24 cellular contexts compared by ENCODE assay signal in the genomic region with DNA sequence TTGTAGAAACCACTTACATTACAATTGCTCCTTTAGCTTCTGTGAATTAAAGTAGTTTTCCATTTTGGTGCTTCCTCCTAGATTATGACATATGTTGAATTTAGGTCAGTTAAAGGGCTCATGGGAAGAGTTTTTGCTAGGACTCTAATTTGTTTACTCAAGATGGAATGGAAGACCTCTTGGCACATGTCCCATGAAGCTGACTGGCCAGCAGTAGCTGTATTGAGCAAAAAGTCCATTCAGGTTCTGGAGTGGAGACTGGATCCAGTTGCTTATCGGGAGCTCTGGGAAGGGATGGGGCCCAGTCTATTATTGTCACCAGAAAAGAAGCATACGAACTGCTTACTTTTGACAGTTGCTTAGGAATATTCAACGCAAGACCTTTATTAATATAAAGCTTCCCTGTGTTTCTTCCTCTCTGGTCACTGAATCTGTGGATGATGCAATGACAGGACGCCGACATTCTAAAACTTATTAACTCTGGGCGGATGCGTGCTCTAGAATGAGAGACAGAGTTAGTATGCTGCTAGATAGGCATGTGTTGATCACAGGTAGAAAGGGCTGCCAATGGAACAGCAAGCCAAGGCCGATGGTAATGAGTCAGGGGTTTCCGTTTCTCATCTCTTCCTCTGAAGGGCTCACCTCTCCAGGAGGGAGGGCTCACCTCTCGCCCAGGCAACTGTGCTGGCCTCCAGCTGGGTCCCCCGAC.
DNase-seq lines count a peak whose midpoint lies in the region; ATAC-seq and TF ChIP-seq lines count a peak whose summit lies in the region.
"Had no signal": no experiment of that assay in that cellular context is flagged by ENCODE, and none has a peak within 500 bp of the region (broad histone marks: within the 10 kb centered on the region; RNA-seq: fewer than 3 reads in every experiment).

No MANE protein-coding gene starts in this region.

- peak overlapping the region in 7 of 12 donors; percentile 5 to 55 (median 34) for H3K27ac ChIP-seq in heart left ventricle
- no peak overlapping the region for H3K27ac ChIP-seq in osteoblast (ENCODE audit: low read depth, low read length)
- H3K27ac ChIP-seq: body of pancreas, pancreas, PC-9, SK-N-MC had no signal

- H3K27me3 ChIP-seq in adipocyte (replicated peaks; ENCODE audit: control insufficient read depth, insufficient read depth, low read length) (no peaks in the 10 kb centered on the region), heart left ventricle (no peaks in the 10 kb centered on the region), osteoblast (ENCODE audit: insufficient read depth, low read length) (no peaks in the 10 kb centered on the region), HAP-1 (ENCODE audit: low read depth) (no peaks in the 10 kb centered on the region)
- H3K27me3 ChIP-seq: BE2C, body of pancreas, gastroesophageal sphincter, pancreas had no signal

- CTCF ChIA-PET in T-cell (lab: Charles Lee), result no interaction called here

- H3K27ac Mint-ChIP-seq in T-cell, result no peak overlapping the region
- H3K27ac Mint-ChIP-seq: activated naive CD8-positive, alpha-beta T cell treated with anti-CD3 and anti-CD28 coated beads for 36 hours; activated T-helper 1 cell treated with anti-CD3 and anti-CD28 coated beads, Interleukin-12 subunit alpha, Interleukin-12 subunit beta, Interleukin-2, Interleukin-4 antibody, amounts not matched to agents 30 ng/mL and 10 ng/mL and 1 ng/mL, durations not matched to agents 14 hours and 24 hours and 36 hours had no signal

- in situ Hi-C loops in HAP-1 (cut with MboI; ENCODE audit: low sequenced_read_pairs), result no loop called here

- no peak overlapping the region for H2AFZ ChIP-seq in osteoblast (ENCODE audit: low read length)
- H2AFZ ChIP-seq: PC-9 had no signal

- 65 to 81% (median 76%) methylated on average over 11 of the region's 11 CpGs for WGBS in heart left ventricle, 4 donors

- peaks cover 0 to 6% (median 0%) of the 10 kb centered on the region in 3 donors for H3K9me3 Mint-ChIP-seq in T-cell
- H3K9me3 Mint-ChIP-seq: activated naive CD8-positive, alpha-beta T cell treated with anti-CD3 and anti-CD28 coated beads for 36 hours; activated T-helper 1 cell treated with anti-CD3 and anti-CD28 coated beads, Interleukin-12 subunit alpha, Interleukin-12 subunit beta, Interleukin-2, Interleukin-4 antibody, amounts not matched to agents 30 ng/mL and 10 ng/mL and 1 ng/mL, durations not matched to agents 14 hours and 24 hours and 36 hours had no signal

- POLR2A ChIA-PET in T-cell (lab: Charles Lee), result no interaction called here

- no peaks in the 10 kb centered on the region for H3K9me3 ChIP-seq in adipocyte (ENCODE audit: control insufficient read depth, low read length)
- H3K9me3 ChIP-seq in heart left ventricle, result no peaks in the 10 kb centered on the region
- no peaks in the 10 kb centered on the region for H3K9me3 ChIP-seq in osteoblast (ENCODE audit: low read depth, low read length)
- no peaks in the 10 kb centered on the region for H3K9me3 ChIP-seq in HAP-1
- H3K9me3 ChIP-seq: BE2C, body of pancreas, gastroesophageal sphincter, pancreas had no signal

- intact Hi-C loops in heart left ventricle (cut with DNase I), result no loop called here

- H3K4me1 ChIP-seq in adipocyte (ENCODE audit: control insufficient read depth, insufficient read depth, low read length) (peaks cover 16% of the 10 kb centered on the region), heart left ventricle (peaks cover 0 to 35% (median 1%) of the 10 kb centered on the region in 12 donors), osteoblast (ENCODE audit: insufficient read depth, low read length) (no peaks in the 10 kb centered on the region), HAP-1 (peaks cover 13% of the 10 kb centered on the region)
- H3K4me1 ChIP-seq: BE2C, body of pancreas, pancreas had no signal

- no peaks in the 10 kb centered on the region for H3K79me2 ChIP-seq in osteoblast (ENCODE audit: insufficient read depth, low read length)

- no peak overlapping the region for H3K4me2 ChIP-seq in osteoblast (ENCODE audit: insufficient read depth, low read length)
- H3K4me2 ChIP-seq: PC-9 had no signal

- DNase-seq in HCEC 1CT (peak; percentile 27), adipocyte (ENCODE audit: low read depth) (peak; percentile 40), heart left ventricle (peak in 3 of 5 donors; percentile 32 to 43 (median 36)), myocyte (ENCODE audit: low read depth) (peak; percentile 8), T-cell (no peak), globus pallidus (ENCODE audit: low spot score) (no peak), osteoblast (ENCODE audit: insufficient read length, low spot score, missing footprints) (no peak), HAP-1 (ENCODE audit: low spot score in 2 of 2) (no peak)
- DNase-seq: activated CD4-positive, CD25-positive, alpha-beta regulatory T cell treated with anti-CD3 and anti-CD28 coated beads, Interleukin-2, amount 50 U/mL, for 72 hours; activated naive CD8-positive, alpha-beta T cell treated with anti-CD3 and anti-CD28 coated beads for 36 hours; BE2C; COR-L47; NCI-H2227 treated with DMSO at 0.1 percent for 48 hours; NCI-H82; pancreas; PC-9; stimulated activated CD4-positive, alpha-beta T cell treated with anti-CD3 and anti-CD28 coated beads, Interleukin-2, amount 100 ng/mL, for 24 hours; T-helper 9 cell had no signal

- no peak overlapping the region for H3K4me3 Mint-ChIP-seq in T-cell
- H3K4me3 Mint-ChIP-seq: activated naive CD8-positive, alpha-beta T cell treated with anti-CD3 and anti-CD28 coated beads for 36 hours; activated T-helper 1 cell treated with anti-CD3 and anti-CD28 coated beads, Interleukin-12 subunit alpha, Interleukin-12 subunit beta, Interleukin-2, Interleukin-4 antibody, amounts not matched to agents 30 ng/mL and 10 ng/mL and 1 ng/mL, durations not matched to agents 14 hours and 24 hours and 36 hours had no signal

- H3K36me3 Mint-ChIP-seq in T-cell, result no peaks in the 10 kb centered on the region
- H3K36me3 Mint-ChIP-seq: activated naive CD8-positive, alpha-beta T cell treated with anti-CD3 and anti-CD28 coated beads for 36 hours had no signal

- H3K4me1 Mint-ChIP-seq in T-cell, result no peaks in the 10 kb centered on the region
- H3K4me1 Mint-ChIP-seq: activated naive CD8-positive, alpha-beta T cell treated with anti-CD3 and anti-CD28 coated beads for 36 hours had no signal

- no peaks in the 10 kb centered on the region for H4K20me1 ChIP-seq in osteoblast (ENCODE audit: insufficient read depth, low read length)

- H3K9ac ChIP-seq in adipocyte (ENCODE audit: low read length), result no peak overlapping the region

- peak in 2 of 4 donors; percentile 57 to 58 for ATAC-seq in heart left ventricle
- no peak for ATAC-seq in T-cell (replicated peaks in 1 of 4)
- ATAC-seq: body of pancreas, pancreas had no signal

- no peak for TF ChIP-seq POLR2A in heart left ventricle (IDR thresholded peaks at IDR 0.05)

- no peaks in the 10 kb centered on the region for H3K36me3 ChIP-seq in adipocyte (ENCODE audit: control insufficient read depth, insufficient read depth, low read length, severe bottlenecking)
- H3K36me3 ChIP-seq in heart left ventricle, result no peaks in the 10 kb centered on the region
- no peaks in the 10 kb centered on the region for H3K36me3 ChIP-seq in osteoblast (ENCODE audit: insufficient read depth, low read length)
- H3K36me3 ChIP-seq in HAP-1 (replicated peaks), result no peaks in the 10 kb centered on the region
- H3K36me3 ChIP-seq: BE2C, gastroesophageal sphincter, pancreas had no signal

- H3K4me3 ChIP-seq in adipocyte (ENCODE audit: low read length) (peak overlapping the region; percentile 10), heart left ventricle (no peak overlapping the region), osteoblast (ENCODE audit: insufficient read depth, low read length) (no peak overlapping the region), HAP-1 (no peak overlapping the region)
- H3K4me3 ChIP-seq: body of pancreas, coronary artery, gastroesophageal sphincter, lung, pancreas, PC-9, SK-N-MC had no signal

- TF ChIP-seq CTCF in heart left ventricle (IDR thresholded peaks at IDR 0.05) (no peak), osteoblast (IDR thresholded peaks at IDR 0.05; ENCODE audit: extremely low read depth, low read depth, low read length) (no peak)

- H3K27me3 Mint-ChIP-seq in T-cell, result peaks cover 0 to 11% of the 10 kb centered on the region in 2 donors

Comparison
In these comparisons a context has a peak if more than half of its experiments do, and no peak if none do; other contexts are left out.
1. DNase-seq: peak in HCEC 1CT (single experiment), adipocyte (single experiment), heart left ventricle (3 of 5) and myocyte (single experiment); none in T-cell (0 of 34), globus pallidus (single experiment), osteoblast (single experiment) and HAP-1 (0 of 2).